ENCODE assay signal across 10 cellular contexts in the genomic region with DNA sequence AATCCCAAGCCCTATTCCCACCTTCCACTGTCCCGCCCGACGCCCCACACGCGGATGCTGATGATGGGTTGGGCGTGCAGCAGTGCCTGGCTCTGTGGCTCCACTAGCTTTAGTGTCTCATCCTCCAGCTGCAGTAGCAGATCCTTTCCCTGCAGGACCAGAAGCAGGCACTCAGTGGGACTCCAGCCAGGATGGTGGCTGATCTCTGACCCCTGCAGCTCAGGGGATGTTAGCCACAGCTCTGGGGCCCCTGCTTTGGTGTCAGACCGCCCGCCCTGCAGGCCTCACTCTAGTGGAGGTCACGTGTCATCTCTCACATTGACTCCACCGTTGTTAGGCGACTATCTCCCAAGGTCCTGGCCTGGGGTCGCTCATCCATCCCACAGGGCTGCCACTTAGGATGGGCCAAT. TPM values are rescaled to one million over a fixed set of nuclear protein-coding genes. Genes with fewer than 3 reads are reported as not detected.
A peak's percentile ranks its signal among the peaks of the same experiment; 100 is the strongest.
DNase-seq lines count a peak whose midpoint lies in the region; ATAC-seq and TF ChIP-seq lines count a peak whose summit lies in the region.
"Had no signal": no experiment of that assay in that cellular context is flagged by ENCODE, and none has a peak within 500 bp of the region (broad histone marks: within the 10 kb centered on the region; RNA-seq: fewer than 3 reads in every experiment).

No MANE protein-coding gene starts in this region.

- TF ChIP-seq CTCF in activated B cell treated with CpG ODN at 0.5 μM for 24 hours (IDR thresholded peaks at IDR 0.05) (no peak), PC-9 (conservative IDR thresholded peaks at IDR 0.05) (no peak)

- no peaks in the 10 kb centered on the region for H3K27me3 Mint-ChIP-seq in activated B cell treated with CpG ODN at 0.5 μM for 24 hours

- no TSS peak for BruUV-seq in PC-9 (replicated peaks; lab: Mats Ljungman, UMichigan)

- H3K36me3 Mint-ChIP-seq in activated B cell treated with CpG ODN at 0.5 μM for 24 hours (ENCODE audit: low read depth) = no peaks in the 10 kb centered on the region

- H3K4me3 ChIP-seq in PC-9 = no peak overlapping the region
- H3K4me3 ChIP-seq: A549 had no signal

- no peaks in the 10 kb centered on the region for H3K9me3 ChIP-seq in PC-9 (ENCODE audit: insufficient read depth, low read depth)
- H3K9me3 ChIP-seq: A549 had no signal

- CTCF ChIA-PET in activated B cell treated with CpG ODN at 0.5 μM for 24 hours (lab: Charles Lee) (interaction anchor here (1.5 to 2.2 kb wide), 2 partner anchors 23 to 42 kb away, joined by 9 to 11 read pairs; no protein-coding TSS in a partner anchor), PC-9 (lab: Charles Lee) (no interaction called here)

- H3K27me3 ChIP-seq in PC-9 (ENCODE audit: insufficient read depth, low read depth) = no peaks in the 10 kb centered on the region

- H3K9me3 Mint-ChIP-seq in activated B cell treated with CpG ODN at 0.5 μM for 24 hours = no peaks in the 10 kb centered on the region

- peaks cover 13% of the 10 kb centered on the region for H3K4me1 ChIP-seq in PC-9 (replicated peaks; ENCODE audit: insufficient read depth)
- H3K4me1 ChIP-seq: A549 had no signal

- intact Hi-C loops in activated B cell treated with CpG ODN at 0.5 μM for 24 hours (cut with micrococcal nuclease) (loop anchor here (1.0 to 2.0 kb wide), 2 partner anchors 12 to 17 kb away; partner anchors contain the start of genes APBB1 and SMPD1), Right ventricle myocardium inferior (cut with DNase I) (no loop called here), PC-9 (cut with micrococcal nuclease; ENCODE audit: unreplicated experiment) (no loop called here)

- H3K4me3 Mint-ChIP-seq in activated B cell treated with CpG ODN at 0.5 μM for 24 hours = peak overlapping the region; percentile 75

- no peaks in the 10 kb centered on the region for H3K36me3 ChIP-seq in PC-9 (ENCODE audit: low read depth)

- POLR2A ChIA-PET in activated B cell treated with CpG ODN at 0.5 μM for 24 hours (lab: Charles Lee) (interaction anchor here (1.1 to 3.2 kb wide), 5 partner anchors 9 to 210 kb away, joined by 3 to 45 read pairs (median 7); partner anchors contain the start of genes APBB1, SMPD1 and TAF10), PC-9 (lab: Charles Lee; ENCODE audit: unreplicated experiment) (no interaction called here)

- peak overlapping the region; percentile 85 for H3K27ac Mint-ChIP-seq in activated B cell treated with CpG ODN at 0.5 μM for 24 hours

- H3K27ac ChIP-seq in PC-9 = no peak overlapping the region
- H3K27ac ChIP-seq: A549 had no signal

- ATAC-seq in HG02852 (IDR thresholded peaks at IDR 0.05; ENCODE audit: unreplicated experiment) (peak; percentile 26), activated B cell treated with CpG ODN at 0.5 μM for 24 hours (ENCODE audit: low read depth) (peak; percentile 19), Right ventricle myocardium inferior (no peak)
- ATAC-seq in stimulated activated naive CD8-positive, alpha-beta T cell treated with anti-CD3 and anti-CD28 coated beads, Interleukin-15, Interleukin-2, amounts not matched to agents 100 U/mL and 50 U/mL, for 24 hours = peak; percentile 33
- ATAC-seq: A549 had no signal

- H3K4me2 ChIP-seq in PC-9 = no peak overlapping the region
- H3K4me2 ChIP-seq: A549 had no signal

- peaks cover 49% of the 10 kb centered on the region for H3K4me1 Mint-ChIP-seq in activated B cell treated with CpG ODN at 0.5 μM for 24 hours

- peaks cover 5% of the 10 kb centered on the region; the same call in 1 of the 2 replicates for H3F3A ChIP-seq in PC-9 (ENCODE audit: insufficient read depth, low read depth)

- DNase-seq in activated CD4-positive, alpha-beta T cell treated with anti-CD3 and anti-CD28 coated beads for 48 hours = peak; percentile 38
- DNase-seq in activated CD4-positive, alpha-beta T cell treated with anti-CD3 and anti-CD28 coated beads, Interleukin-2, amount 50 U/mL, for 4 hours = no peak
- DNase-seq in activated B cell treated with CpG ODN at 0.5 μM for 24 hours = no peak
- DNase-seq in stimulated activated naive CD8-positive, alpha-beta T cell treated with anti-CD3 and anti-CD28 coated beads, Interleukin-15, Interleukin-2, amounts not matched to agents 100 U/mL and 50 U/mL, for 24 hours = peak; percentile 48
- DNase-seq in Right ventricle myocardium inferior (ENCODE audit: missing footprints) = no peak
- DNase-seq in PC-9 = no peak
- no peak for DNase-seq in D341Med (ENCODE audit: low spot score)
- DNase-seq: NCI-H446 had no signal

- H3K79me2 ChIP-seq in PC-9 (ENCODE audit: low read depth) = no peaks in the 10 kb centered on the region

- H4K20me1 ChIP-seq in PC-9 (ENCODE audit: insufficient read depth) = no peaks in the 10 kb centered on the region

- H3K9me2 ChIP-seq in PC-9 (ENCODE audit: insufficient read depth) = no peaks in the 10 kb centered on the region

- no peak overlapping the region for H2AFZ ChIP-seq in PC-9

RNA-seq across cellular contexts. Expression of gene SMPD1, which starts 11.8 kb away (rescaled TPM):
- total RNA-seq in activated B cell treated with CpG ODN at 0.5 μM for 24 hours (14.1 and 16.9 TPM in 2 replicates), Right ventricle myocardium inferior (60.6 TPM), PC-9 (2021) (7.2 and 9.2 TPM in 2 replicates)

RNA-seq across cellular contexts. Expression of gene APBB1, which starts 16.8 kb away (rescaled TPM):
- total RNA-seq in activated B cell treated with CpG ODN at 0.5 μM for 24 hours = 20.6 and 22.1 TPM in 2 replicates
- total RNA-seq in Right ventricle myocardium inferior = 85.5 TPM
- total RNA-seq in PC-9 (2021) = 0.90 and 1.4 TPM in 2 replicates

RNA-seq across cellular contexts. Expression of gene HPX, which starts 38.7 kb away (rescaled TPM):
- total RNA-seq in activated B cell treated with CpG ODN at 0.5 μM for 24 hours (0.40 TPM in 1 of 2 replicates, not detected in the other), Right ventricle myocardium inferior (not detected), PC-9 (2021) (0.68 TPM in 1 of 2 replicates, not detected in the other)

Comparison
In these comparisons a context has a peak if more than half of its experiments do, and no peak if none do; other contexts are left out.
1. DNase-seq: peak in activated CD4-positive, alpha-beta T cell treated with anti-CD3 and anti-CD28 coated beads for 48 hours (single experiment) and stimulated activated naive CD8-positive, alpha-beta T cell treated with anti-CD3 and anti-CD28 coated beads, Interleukin-15, Interleukin-2, amounts not matched to agents 100 U/mL and 50 U/mL, for 24 hours (single experiment); none in activated CD4-positive, alpha-beta T cell treated with anti-CD3 and anti-CD28 coated beads, Interleukin-2, amount 50 U/mL, for 4 hours (0 of 2), activated B cell treated with CpG ODN at 0.5 μM for 24 hours (single experiment), Right ventricle myocardium inferior (single experiment), PC-9 (0 of 2) and D341Med (single experiment).